ENCODE assay signal across 2 cellular contexts in the genomic region with DNA sequence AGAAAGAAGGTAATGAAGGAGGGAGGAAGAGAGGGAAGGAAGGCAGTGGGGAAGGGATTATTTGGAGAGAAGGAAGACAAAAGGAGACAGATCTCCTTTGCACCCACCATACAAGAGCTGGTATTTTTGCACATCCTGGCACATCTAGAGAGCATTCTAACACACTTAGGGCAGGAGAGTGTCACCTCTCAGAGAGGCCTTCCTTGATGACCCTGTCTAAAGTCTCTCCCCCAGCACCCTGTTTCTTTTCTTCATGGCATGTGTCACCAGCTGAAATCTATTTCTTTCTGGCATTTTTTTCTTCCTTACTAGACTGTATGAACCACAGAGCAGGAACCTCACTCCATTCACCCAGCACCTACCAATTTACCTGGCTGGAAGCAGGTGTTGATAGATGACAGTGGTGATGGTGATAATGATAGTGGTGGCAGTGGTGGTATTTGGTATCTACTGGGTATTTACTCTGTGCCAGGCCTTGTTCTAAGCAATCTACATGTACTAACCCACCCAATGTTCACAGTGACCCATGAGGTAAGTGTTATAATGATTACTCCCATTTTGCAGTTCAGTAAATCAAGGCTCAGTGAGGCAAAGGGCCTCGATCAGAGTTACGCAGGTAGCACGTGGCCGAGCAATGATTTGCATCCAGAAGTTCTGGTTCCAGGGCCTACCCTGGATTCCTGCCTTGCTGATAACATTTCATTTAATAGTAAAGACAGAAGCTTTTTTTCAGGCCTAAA.
TF ChIP-seq lines count a peak whose summit lies in the region.

No MANE protein-coding gene starts in this region.

TF ChIP-seq in WTC11, 78 proteins besides CTCF, POLR2A, EP300 and RAD21:
- TF ChIP-seq, protein P1, sequence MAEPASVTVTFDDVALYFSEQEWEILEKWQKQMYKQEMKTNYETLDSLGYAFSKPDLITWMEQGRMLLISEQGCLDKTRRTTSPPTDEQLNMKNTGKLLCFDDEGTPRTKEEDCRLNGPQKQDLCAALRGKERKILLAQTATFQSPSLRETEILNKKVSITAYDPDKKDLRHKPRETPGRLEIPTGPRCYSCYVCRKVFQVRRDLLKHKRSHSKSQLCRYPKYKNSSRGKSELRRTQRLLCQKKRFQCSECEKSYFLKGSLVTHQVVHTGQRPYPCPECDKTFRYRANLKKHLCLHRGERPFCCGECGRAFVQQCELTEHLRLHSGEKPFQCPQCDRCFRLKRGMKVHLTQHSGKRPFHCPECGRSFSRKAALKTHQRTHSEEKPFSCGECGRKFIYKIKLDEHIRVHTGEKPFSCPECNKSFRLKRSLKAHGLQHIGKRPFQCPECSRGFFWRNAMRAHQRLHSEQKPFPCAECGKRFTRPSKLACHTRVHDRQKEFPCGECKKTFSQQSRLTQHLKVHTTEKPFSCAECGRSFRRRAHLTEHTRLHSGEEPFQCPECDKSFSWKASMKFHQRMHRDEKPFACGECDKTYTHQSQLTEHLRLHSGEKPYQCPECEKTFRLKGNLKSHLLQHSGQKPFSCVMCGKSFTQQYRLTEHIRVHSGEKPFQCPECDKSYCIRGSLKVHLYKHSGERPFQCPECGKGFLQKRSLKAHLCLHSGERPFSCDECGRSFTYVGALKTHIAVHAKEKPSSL (CRISPR knock-in tag; conservative IDR thresholded peaks at IDR 0.05): no peak
- TF ChIP-seq CREM (CRISPR knock-in tag; IDR thresholded peaks at IDR 0.05) (no peak), FOXP1 (CRISPR knock-in tag; IDR thresholded peaks at IDR 0.05; ENCODE audit: borderline replicate concordance) (no peak)
- TF ChIP-seq, protein P2, sequence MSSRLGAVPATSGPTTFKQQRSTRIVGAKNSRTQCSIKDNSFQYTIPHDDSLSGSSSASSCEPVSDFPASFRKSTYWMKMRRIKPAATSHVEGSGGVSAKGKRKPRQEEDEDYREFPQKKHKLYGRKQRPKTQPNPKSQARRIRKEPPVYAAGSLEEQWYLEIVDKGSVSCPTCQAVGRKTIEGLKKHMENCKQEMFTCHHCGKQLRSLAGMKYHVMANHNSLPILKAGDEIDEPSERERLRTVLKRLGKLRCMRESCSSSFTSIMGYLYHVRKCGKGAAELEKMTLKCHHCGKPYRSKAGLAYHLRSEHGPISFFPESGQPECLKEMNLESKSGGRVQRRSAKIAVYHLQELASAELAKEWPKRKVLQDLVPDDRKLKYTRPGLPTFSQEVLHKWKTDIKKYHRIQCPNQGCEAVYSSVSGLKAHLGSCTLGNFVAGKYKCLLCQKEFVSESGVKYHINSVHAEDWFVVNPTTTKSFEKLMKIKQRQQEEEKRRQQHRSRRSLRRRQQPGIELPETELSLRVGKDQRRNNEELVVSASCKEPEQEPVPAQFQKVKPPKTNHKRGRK (CRISPR knock-in tag; IDR thresholded peaks at IDR 0.05; ENCODE audit: borderline replicate concordance): no peak
- TF ChIP-seq, protein P3, sequence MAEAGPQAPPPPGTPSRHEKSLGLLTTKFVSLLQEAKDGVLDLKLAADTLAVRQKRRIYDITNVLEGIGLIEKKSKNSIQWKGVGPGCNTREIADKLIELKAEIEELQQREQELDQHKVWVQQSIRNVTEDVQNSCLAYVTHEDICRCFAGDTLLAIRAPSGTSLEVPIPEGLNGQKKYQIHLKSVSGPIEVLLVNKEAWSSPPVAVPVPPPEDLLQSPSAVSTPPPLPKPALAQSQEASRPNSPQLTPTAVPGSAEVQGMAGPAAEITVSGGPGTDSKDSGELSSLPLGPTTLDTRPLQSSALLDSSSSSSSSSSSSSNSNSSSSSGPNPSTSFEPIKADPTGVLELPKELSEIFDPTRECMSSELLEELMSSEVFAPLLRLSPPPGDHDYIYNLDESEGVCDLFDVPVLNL (CRISPR knock-in tag; IDR thresholded peaks at IDR 0.05; ENCODE audit: borderline replicate concordance, low read depth): no peak
TF ChIP-seq in WTC11: peak in this region for 0.

TF ChIP-seq in SK-N-SH, 30 proteins besides CTCF, POLR2A, EP300 and RAD21:
- TF ChIP-seq EZH2phosphoT487 (IDR thresholded peaks at IDR 0.05; ENCODE audit: borderline replicate concordance, low read depth) (no peak), FOSL2 (IDR thresholded peaks at IDR 0.05; ENCODE audit: borderline replicate concordance, low read depth) (no peak), TEAD4 (IDR thresholded peaks at IDR 0.05; ENCODE audit: borderline replicate concordance, insufficient read depth) (no peak)
TF ChIP-seq in SK-N-SH: peak in this region for 0.
